Comparison of ENCODE assay signal across 1 cellular context in genomic region chr6:90202156-90202555, GRCh38.
TF ChIP-seq lines count a peak whose summit lies in the region.

No MANE protein-coding gene starts in this region.

TF ChIP-seq in liver, 16 proteins besides CTCF, POLR2A, EP300 and RAD21 (continued from another document):
- peak; percentile 16 for TF ChIP-seq REST (IDR thresholded peaks at IDR 0.05)
TF ChIP-seq in liver: peak in this region for 1.
